10 cellular contexts compared by ENCODE assay signal in genomic region chr10:1454428-1454827, GRCh38.
A peak's percentile ranks its signal among the peaks of the same experiment; 100 is the strongest.
DNase-seq lines count a peak whose midpoint lies in the region; ATAC-seq and TF ChIP-seq lines count a peak whose summit lies in the region.
"Had no signal": no experiment of that assay in that cellular context is flagged by ENCODE, and none has a peak within 500 bp of the region (broad histone marks: within the 10 kb centered on the region; RNA-seq: fewer than 3 reads in every experiment).

No MANE protein-coding gene starts in this region.

- TF ChIP-seq CTCF in endothelial cell (IDR thresholded peaks at IDR 0.05; ENCODE audit: unreplicated experiment): no peak

- DNase-seq in NCI-H1436 (lab: John Stamatoyannopoulos, UW) (peak; percentile 59), NCI-H1436 treated with DMSO at 0.1 percent for 48 hours (lab: John Stamatoyannopoulos, UW) (no peak), endothelial cell (ENCODE audit: low spot score) (no peak), SW 1271 (lab: John Stamatoyannopoulos, UW) (no peak), SW480 (ENCODE audit: low spot score) (no peak)
- DNase-seq: left lung had no signal

- peak overlapping the region; percentile 61 for H3K27ac Mint-ChIP-seq in endothelial cell (ENCODE audit: unreplicated experiment)
- no peak overlapping the region for H3K27ac Mint-ChIP-seq in activated T-helper 17 cell treated with anti-CD3 and anti-CD28 coated beads, Interleukin-2, amount 50 U/mL, for 72 hours

- H3K27me3 Mint-ChIP-seq in endothelial cell (ENCODE audit: unreplicated experiment): no peaks in the 10 kb centered on the region
- peaks cover 17% of the 10 kb centered on the region for H3K27me3 Mint-ChIP-seq in activated T-helper 17 cell treated with anti-CD3 and anti-CD28 coated beads, Interleukin-2, amount 50 U/mL, for 72 hours

- H3K4me3 Mint-ChIP-seq in endothelial cell (ENCODE audit: unreplicated experiment): no peak overlapping the region
- H3K4me3 Mint-ChIP-seq in activated T-helper 17 cell treated with anti-CD3 and anti-CD28 coated beads, Interleukin-2, amount 50 U/mL, for 72 hours: no peak overlapping the region

- no peaks in the 10 kb centered on the region for H3K9me3 Mint-ChIP-seq in endothelial cell (ENCODE audit: unreplicated experiment)
- peaks cover 7% of the 10 kb centered on the region for H3K9me3 Mint-ChIP-seq in activated T-helper 17 cell treated with anti-CD3 and anti-CD28 coated beads, Interleukin-2, amount 50 U/mL, for 72 hours

- ATAC-seq in GM21367 (IDR thresholded peaks at IDR 0.05; ENCODE audit: unreplicated experiment): peak; percentile 98
- ATAC-seq in HG03159 (IDR thresholded peaks at IDR 0.05; ENCODE audit: unreplicated experiment): peak; percentile 98
- no peak for ATAC-seq in activated T-helper 17 cell treated with anti-CD3 and anti-CD28 coated beads, Interleukin-2, amount 50 U/mL, for 72 hours (replicated peaks)
- ATAC-seq: A549, left lung had no signal

- no peaks in the 10 kb centered on the region for H3K36me3 Mint-ChIP-seq in endothelial cell (ENCODE audit: low read depth, unreplicated experiment)
- H3K36me3 Mint-ChIP-seq in activated T-helper 17 cell treated with anti-CD3 and anti-CD28 coated beads, Interleukin-2, amount 50 U/mL, for 72 hours (ENCODE audit: low read depth): no peaks in the 10 kb centered on the region

- peaks cover 13% of the 10 kb centered on the region for H3K4me1 Mint-ChIP-seq in endothelial cell (ENCODE audit: unreplicated experiment)
- peaks cover 5% of the 10 kb centered on the region for H3K4me1 Mint-ChIP-seq in activated T-helper 17 cell treated with anti-CD3 and anti-CD28 coated beads, Interleukin-2, amount 50 U/mL, for 72 hours
